Comparison of ENCODE assay signal across 16 cellular contexts in the genomic region with DNA sequence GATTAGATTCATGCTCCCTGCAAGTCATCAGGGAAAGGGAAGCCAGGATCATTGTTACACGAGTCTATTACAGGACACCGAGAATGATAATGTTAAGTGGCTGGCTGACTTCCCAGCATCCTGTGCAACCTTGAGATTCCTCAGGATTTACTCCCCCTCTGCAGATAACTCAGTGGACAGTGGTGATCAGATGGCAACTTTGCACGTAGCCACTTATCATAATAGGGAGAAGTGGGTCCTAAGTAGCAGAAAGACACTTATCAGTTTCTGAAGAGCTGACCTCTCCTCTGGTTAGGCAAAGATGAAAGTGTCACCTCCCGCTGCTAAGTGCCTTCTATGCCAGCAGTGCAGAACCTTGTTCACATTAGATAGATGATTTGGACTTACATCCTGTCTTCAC. TPM values are rescaled to one million over a fixed set of nuclear protein-coding genes. Genes with fewer than 3 reads are reported as not detected.
"Had no signal": no experiment of that assay in that cellular context is flagged by ENCODE, and none has a peak within 500 bp of the region (broad histone marks: within the 10 kb centered on the region; RNA-seq: fewer than 3 reads in every experiment).

No MANE protein-coding gene starts in this region.

- H3K4me3 ChIP-seq: body of pancreas, mucosa of descending colon had no signal

- H3K27me3 ChIP-seq: body of pancreas had no signal

- H3K27ac ChIP-seq: body of pancreas had no signal

- DNase-seq: activated CD4-positive, alpha-beta T cell treated with anti-CD3 and anti-CD28 coated beads for 48 hours; activated naive CD4-positive, alpha-beta T cell treated with Interleukin-2 at 50 U/mL for 16 hours; body of pancreas; cerebellar nuclear complex; endodermal cell; immature natural killer cell; left colon; mucosa of descending colon; naive thymus-derived CD8-positive, alpha-beta T cell; posterior cingulate gyrus; stimulated activated naive B cell treated with anti-CD40 and anti-IgM and Interleukin-4, amounts not matched to agents 10 μg/mL and 1 μg/mL and 100 μg/mL, for 72 hours; substantia nigra had no signal

- H3K9me3 ChIP-seq: body of pancreas, mucosa of descending colon had no signal

- H3K4me1 ChIP-seq: body of pancreas had no signal

- ATAC-seq: body of pancreas; left colon; mucosa of descending colon; naive thymus-derived CD8-positive, alpha-beta T cell; stimulated activated naive B cell treated with anti-CD40 and anti-IgM and Interleukin-4, amounts not matched to agents 10 μg/mL and 1 μg/mL and 100 μg/mL, for 72 hours; WTC11 had no signal

RNA-seq across cellular contexts. Expression of a gene that starts 6.7 kb away (rescaled TPM):
- total RNA-seq: activated T-helper 1 cell treated with anti-CD3 and anti-CD28 coated beads, Interleukin-12 subunit alpha, Interleukin-12 subunit beta, Interleukin-2, Interleukin-4 antibody, amounts not matched to agents 30 ng/mL and 10 ng/mL and 1 ng/mL, durations not matched to agents 14 hours and 24 hours and 36 hours; body of pancreas; dermis microvascular lymphatic vessel endothelial cell; endodermal cell; fibroblast of villous mesenchyme; naive thymus-derived CD8-positive, alpha-beta T cell; WTC11 had no signal
- polyA plus RNA-seq: immature natural killer cell had no signal

RNA-seq across cellular contexts. Expression of a gene that starts 29.1 kb away (rescaled TPM):
- total RNA-seq: dermis microvascular lymphatic vessel endothelial cell; fibroblast of villous mesenchyme; naive thymus-derived CD8-positive, alpha-beta T cell had no signal
- polyA plus RNA-seq: immature natural killer cell; naive thymus-derived CD8-positive, alpha-beta T cell had no signal
